Comparison of ENCODE assay signal across 16 cellular contexts in the genomic region with DNA sequence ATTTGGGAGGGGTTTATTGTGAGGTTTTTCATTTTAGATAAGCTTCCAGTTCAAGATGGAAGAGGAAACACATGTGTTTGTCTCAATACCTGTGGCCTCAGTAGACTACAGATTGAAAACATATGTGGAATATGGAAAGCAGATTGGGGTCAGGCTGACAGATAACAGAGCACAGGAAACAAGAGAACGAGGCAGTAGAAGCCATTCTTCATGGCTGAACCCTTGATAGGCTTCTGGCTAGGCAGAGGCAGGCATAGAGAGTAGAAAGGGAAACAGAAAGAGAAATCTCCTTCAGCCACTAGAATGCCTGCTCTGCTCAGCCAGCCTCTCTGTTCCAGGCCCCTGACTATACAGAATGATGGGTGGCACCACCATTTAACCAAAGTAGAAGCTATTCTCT.
DNase-seq lines count a peak whose midpoint lies in the region; ATAC-seq, FAIRE-seq and TF ChIP-seq lines count a peak whose summit lies in the region.
"Had no signal": no experiment of that assay in that cellular context is flagged by ENCODE, and none has a peak within 500 bp of the region (broad histone marks: within the 10 kb centered on the region; RNA-seq: fewer than 3 reads in every experiment).

No MANE protein-coding gene starts in this region.

- no peak for TF ChIP-seq POLR2A in GM12892 (IDR thresholded peaks at IDR 0.05; ENCODE audit: low read depth, low read length)

- FAIRE-seq in GM12892 (lab: Jason Lieb, UNC), result peak; percentile 64
- FAIRE-seq in urothelium cell line (lab: Jason Lieb, UNC), result no peak
- FAIRE-seq: small intestine had no signal

- peak; percentile 19 for DNase-seq in GM12892 (ENCODE audit: insufficient read length)
- DNase-seq in activated T-cell treated with anti-CD3 and anti-CD28 coated beads, Interleukin-2, amount 50 U/mL, for 48 hours, result no peak
- DNase-seq in globus pallidus (ENCODE audit: low spot score), result no peak
- DNase-seq in HK-2 (ENCODE audit: unreplicated experiment), result no peak
- DNase-seq in urothelium cell line (ENCODE audit: low spot score), result no peak
- DNase-seq: activated CD4-positive, CD25-positive, alpha-beta regulatory T cell treated with anti-CD3 and anti-CD28 coated beads, Interleukin-2, amount 50 U/mL, for 72 hours; activated effector memory CD4-positive, alpha-beta T cell treated with anti-CD3 and anti-CD28 coated beads, Interleukin-2, amount 50 U/mL, for 16 hours; HFFc6; islet precursor cell; naive thymus-derived CD4-positive, alpha-beta T cell; NCI-H510A; SHP77 treated with DMSO at 0.1 percent for 48 hours; small intestine had no signal

- ATAC-seq in GM19397 (IDR thresholded peaks at IDR 0.05; ENCODE audit: unreplicated experiment) (peak; percentile 94), HG02763 (IDR thresholded peaks at IDR 0.05; ENCODE audit: unreplicated experiment) (peak; percentile 99), HG03460 (IDR thresholded peaks at IDR 0.05; ENCODE audit: unreplicated experiment) (peak; percentile 93)
- ATAC-seq: naive thymus-derived CD4-positive, alpha-beta T cell had no signal
